In genomic region chr1:44060830-44061267, GRCh38 we compare ENCODE assay signal across 1 cellular context.
TF ChIP-seq lines count a peak whose summit lies in the region.

No MANE protein-coding gene starts in this region.

TF ChIP-seq in liver, 16 proteins besides CTCF, POLR2A, EP300 and RAD21 (continued from another document):
- peak; percentile 43 for TF ChIP-seq ZBTB33 (IDR thresholded peaks at IDR 0.05)
